ENCODE assay signal across 1 cellular context in the genomic region with DNA sequence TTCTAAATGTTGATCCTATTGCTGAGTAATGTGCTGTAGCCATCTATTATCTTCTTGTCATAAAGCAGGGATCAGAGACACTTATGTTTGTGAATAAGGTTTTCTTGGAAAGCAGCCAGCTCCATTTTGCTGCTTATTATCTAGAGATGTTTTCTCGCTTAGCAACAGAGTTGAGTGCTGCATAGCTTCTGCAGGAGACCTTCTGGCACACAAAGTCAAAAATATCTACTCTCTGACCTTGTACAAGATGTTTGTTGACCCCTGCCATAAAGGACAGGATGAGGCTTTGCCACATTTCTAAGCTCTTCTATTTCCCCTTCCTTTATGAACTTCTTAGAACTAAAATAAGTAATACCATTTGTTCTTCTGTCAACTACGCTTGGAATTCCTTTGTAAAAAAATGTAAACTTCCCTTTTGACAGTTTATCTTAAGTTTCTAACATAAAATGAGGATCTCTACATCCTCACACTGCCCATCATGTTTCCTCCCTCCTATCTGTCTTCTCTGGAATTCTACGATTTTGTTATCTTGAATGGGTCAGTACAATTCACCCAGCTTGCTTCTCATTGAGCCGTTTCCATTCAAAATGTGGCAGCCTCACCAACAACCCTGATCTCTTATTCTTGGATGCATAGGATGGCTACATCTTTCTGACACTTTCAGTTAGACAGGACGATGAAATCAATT.
TF ChIP-seq lines count a peak whose summit lies in the region.

No MANE protein-coding gene starts in this region.

TF ChIP-seq in GM23338, 12 proteins besides CTCF, POLR2A, EP300 and RAD21 (continued from another document):
- TF ChIP-seq, protein P1, sequence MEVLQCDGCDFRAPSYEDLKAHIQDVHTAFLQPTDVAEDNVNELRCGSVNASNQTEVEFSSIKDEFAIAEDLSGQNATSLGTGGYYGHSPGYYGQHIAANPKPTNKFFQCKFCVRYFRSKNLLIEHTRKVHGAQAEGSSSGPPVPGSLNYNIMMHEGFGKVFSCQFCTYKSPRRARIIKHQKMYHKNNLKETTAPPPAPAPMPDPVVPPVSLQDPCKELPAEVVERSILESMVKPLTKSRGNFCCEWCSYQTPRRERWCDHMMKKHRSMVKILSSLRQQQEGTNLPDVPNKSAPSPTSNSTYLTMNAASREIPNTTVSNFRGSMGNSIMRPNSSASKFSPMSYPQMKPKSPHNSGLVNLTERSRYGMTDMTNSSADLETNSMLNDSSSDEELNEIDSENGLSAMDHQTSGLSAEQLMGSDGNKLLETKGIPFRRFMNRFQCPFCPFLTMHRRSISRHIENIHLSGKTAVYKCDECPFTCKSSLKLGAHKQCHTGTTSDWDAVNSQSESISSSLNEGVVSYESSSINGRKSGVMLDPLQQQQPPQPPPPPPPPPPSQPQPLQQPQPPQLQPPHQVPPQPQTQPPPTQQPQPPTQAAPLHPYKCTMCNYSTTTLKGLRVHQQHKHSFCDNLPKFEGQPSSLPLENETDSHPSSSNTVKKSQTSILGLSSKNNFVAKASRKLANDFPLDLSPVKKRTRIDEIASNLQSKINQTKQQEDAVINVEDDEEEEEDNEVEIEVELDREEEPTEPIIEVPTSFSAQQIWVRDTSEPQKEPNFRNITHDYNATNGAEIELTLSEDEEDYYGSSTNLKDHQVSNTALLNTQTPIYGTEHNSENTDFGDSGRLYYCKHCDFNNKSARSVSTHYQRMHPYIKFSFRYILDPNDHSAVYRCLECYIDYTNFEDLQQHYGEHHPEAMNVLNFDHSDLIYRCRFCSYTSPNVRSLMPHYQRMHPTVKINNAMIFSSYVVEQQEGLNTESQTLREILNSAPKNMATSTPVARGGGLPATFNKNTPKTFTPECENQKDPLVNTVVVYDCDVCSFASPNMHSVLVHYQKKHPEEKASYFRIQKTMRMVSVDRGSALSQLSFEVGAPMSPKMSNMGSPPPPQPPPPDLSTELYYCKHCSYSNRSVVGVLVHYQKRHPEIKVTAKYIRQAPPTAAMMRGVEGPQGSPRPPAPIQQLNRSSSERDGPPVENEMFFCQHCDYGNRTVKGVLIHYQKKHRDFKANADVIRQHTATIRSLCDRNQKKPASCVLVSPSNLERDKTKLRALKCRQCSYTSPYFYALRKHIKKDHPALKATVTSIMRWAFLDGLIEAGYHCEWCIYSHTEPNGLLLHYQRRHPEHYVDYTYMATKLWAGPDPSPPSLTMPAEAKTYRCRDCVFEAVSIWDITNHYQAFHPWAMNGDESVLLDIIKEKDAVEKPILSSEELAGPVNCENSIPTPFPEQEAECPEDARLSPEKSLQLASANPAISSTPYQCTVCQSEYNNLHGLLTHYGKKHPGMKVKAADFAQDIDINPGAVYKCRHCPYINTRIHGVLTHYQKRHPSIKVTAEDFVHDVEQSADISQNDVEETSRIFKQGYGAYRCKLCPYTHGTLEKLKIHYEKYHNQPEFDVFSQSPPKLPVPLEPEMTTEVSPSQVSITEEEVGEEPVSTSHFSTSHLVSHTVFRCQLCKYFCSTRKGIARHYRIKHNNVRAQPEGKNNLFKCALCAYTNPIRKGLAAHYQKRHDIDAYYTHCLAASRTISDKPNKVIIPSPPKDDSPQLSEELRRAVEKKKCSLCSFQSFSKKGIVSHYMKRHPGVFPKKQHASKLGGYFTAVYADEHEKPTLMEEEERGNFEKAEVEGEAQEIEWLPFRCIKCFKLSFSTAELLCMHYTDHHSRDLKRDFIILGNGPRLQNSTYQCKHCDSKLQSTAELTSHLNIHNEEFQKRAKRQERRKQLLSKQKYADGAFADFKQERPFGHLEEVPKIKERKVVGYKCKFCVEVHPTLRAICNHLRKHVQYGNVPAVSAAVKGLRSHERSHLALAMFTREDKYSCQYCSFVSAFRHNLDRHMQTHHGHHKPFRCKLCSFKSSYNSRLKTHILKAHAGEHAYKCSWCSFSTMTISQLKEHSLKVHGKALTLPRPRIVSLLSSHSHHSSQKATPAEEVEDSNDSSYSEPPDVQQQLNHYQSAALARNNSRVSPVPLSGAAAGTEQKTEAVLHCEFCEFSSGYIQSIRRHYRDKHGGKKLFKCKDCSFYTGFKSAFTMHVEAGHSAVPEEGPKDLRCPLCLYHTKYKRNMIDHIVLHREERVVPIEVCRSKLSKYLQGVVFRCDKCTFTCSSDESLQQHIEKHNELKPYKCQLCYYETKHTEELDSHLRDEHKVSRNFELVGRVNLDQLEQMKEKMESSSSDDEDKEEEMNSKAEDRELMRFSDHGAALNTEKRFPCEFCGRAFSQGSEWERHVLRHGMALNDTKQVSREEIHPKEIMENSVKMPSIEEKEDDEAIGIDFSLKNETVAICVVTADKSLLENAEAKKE (CRISPR knock-in tag; IDR thresholded peaks at IDR 0.05), result no peak
- TF ChIP-seq JUNB (IDR thresholded peaks at IDR 0.05; ENCODE audit: unreplicated experiment) (no peak), STAT1 (IDR thresholded peaks at IDR 0.05; ENCODE audit: unreplicated experiment) (no peak), ZNF114 (CRISPR knock-in tag; IDR thresholded peaks at IDR 0.05) (no peak)
TF ChIP-seq in GM23338: peak in this region for 0.
